25 cellular contexts compared by ENCODE assay signal in genomic region chr11:12657336-12657735, GRCh38.
"Had no signal": no experiment of that assay in that cellular context is flagged by ENCODE, and none has a peak within 500 bp of the region (broad histone marks: within the 10 kb centered on the region; RNA-seq: fewer than 3 reads in every experiment).

No MANE protein-coding gene starts in this region.

- H3K4me1 Mint-ChIP-seq: endodermal cell had no signal

- H3K9me3 Mint-ChIP-seq: effector memory CD8-positive, alpha-beta T cell had no signal

- H3K4me3 ChIP-seq: colonic mucosa, coronary artery, dorsolateral prefrontal cortex, esophagus muscularis mucosa, esophagus squamous epithelium, gastrocnemius medialis, gastroesophageal sphincter, heart left ventricle, heart right ventricle had no signal

- H3K4me3 Mint-ChIP-seq: dendritic cell treated with granulocyte-macrophage colony-stimulating factor and Interleukin-4, amounts not matched to agents 40 ng/mL and 50 ng/mL, for 4 days; effector memory CD8-positive, alpha-beta T cell; endodermal cell had no signal

- H3K27ac Mint-ChIP-seq: dendritic cell treated with granulocyte-macrophage colony-stimulating factor and Interleukin-4, amounts not matched to agents 40 ng/mL and 50 ng/mL, for 4 days; effector memory CD8-positive, alpha-beta T cell; endodermal cell had no signal

- H3K9me3 ChIP-seq: colonic mucosa, gastrocnemius medialis had no signal

- ATAC-seq: effector memory CD8-positive, alpha-beta T cell; esophagus mucosa; foreskin keratinocyte; gastrocnemius medialis; gastroesophageal sphincter; heart left ventricle; heart right ventricle had no signal

- H3K4me1 ChIP-seq: colonic mucosa, esophagus muscularis mucosa, esophagus squamous epithelium, foreskin keratinocyte, gastrocnemius medialis, gastroesophageal sphincter, heart left ventricle, heart right ventricle had no signal

- H3K27ac ChIP-seq: colonic mucosa, coronary artery, epithelial cell of prostate, esophagus muscularis mucosa, esophagus squamous epithelium, foreskin keratinocyte, gastrocnemius medialis, gastroesophageal sphincter, heart left ventricle, heart right ventricle had no signal

- H3K27me3 ChIP-seq: colonic mucosa, esophagus muscularis mucosa, esophagus squamous epithelium, gastrocnemius medialis, gastroesophageal sphincter, heart left ventricle, heart right ventricle had no signal

- DNase-seq: colonic mucosa; cortex of kidney; dermis blood vessel endothelial cell; dorsolateral prefrontal cortex; effector CD4-positive, alpha-beta T cell; effector CD8-positive, alpha-beta T cell; effector memory CD4-positive, alpha-beta T cell; effector memory CD8-positive, alpha-beta T cell; endodermal cell; erythroblast; esophagus squamous epithelium; foreskin fibroblast; foreskin keratinocyte; foreskin melanocyte; gastrocnemius medialis; glutamatergic neuron; head of caudate nucleus; heart left ventricle; heart right ventricle had no signal

- H3K36me3 ChIP-seq: colonic mucosa, esophagus muscularis mucosa, esophagus squamous epithelium, gastrocnemius medialis, gastroesophageal sphincter, heart left ventricle, heart right ventricle had no signal
